18 cellular contexts compared by ENCODE assay signal in genomic region chr4:24394041-24394440, GRCh38.
A peak's percentile ranks its signal among the peaks of the same experiment; 100 is the strongest.
DNase-seq lines count a peak whose midpoint lies in the region; ATAC-seq and TF ChIP-seq lines count a peak whose summit lies in the region.
"Had no signal": no experiment of that assay in that cellular context is flagged by ENCODE, and none has a peak within 500 bp of the region (broad histone marks: within the 10 kb centered on the region; RNA-seq: fewer than 3 reads in every experiment).

No MANE protein-coding gene starts in this region.

- no peak for ATAC-seq in SK-N-SH treated with all-trans-retinoic acid at 6 μM for 48 hours
- ATAC-seq in HG02885 (IDR thresholded peaks at IDR 0.05; ENCODE audit: poor library complexity, unreplicated experiment), result no peak
- ATAC-seq: natural killer cell; psoas muscle; stimulated activated naive B cell treated with anti-CD40 and anti-IgM and Interleukin-4, amounts not matched to agents 10 μg/mL and 1 μg/mL and 100 μg/mL, for 72 hours had no signal

- TF ChIP-seq CTCF in foreskin fibroblast (IDR thresholded peaks at IDR 0.05; ENCODE audit: low read depth, low read length), result no peak

- peak; percentile 10 for DNase-seq in GM04504 (ENCODE audit: low read depth)
- DNase-seq in RPMI7951 (ENCODE audit: low read depth), result peak; percentile 14
- DNase-seq in foreskin fibroblast, result peak; percentile 2 to 30
- peak; percentile 7 for DNase-seq in skeletal muscle cell (ENCODE audit: low read depth)
- no peak for DNase-seq in GM19238 (ENCODE audit: insufficient read length, low spot score)
- DNase-seq in GOT3 (lab: John Stamatoyannopoulos, UW), result no peak
- DNase-seq: activated CD4-positive, CD25-positive, alpha-beta regulatory T cell treated with anti-CD3 and anti-CD28 coated beads, Interleukin-2, amount 50 U/mL, for 72 hours; natural killer cell; NCI-H187; NCI-H446 treated with DMSO at 0.1 percent for 48 hours; psoas muscle; SHP77; stimulated activated naive B cell treated with anti-CD40 and anti-IgM and Interleukin-4, amounts not matched to agents 10 μg/mL and 1 μg/mL and 100 μg/mL, for 72 hours; tibial artery had no signal

- H3K4me3 ChIP-seq in foreskin fibroblast (ENCODE audit: low read depth in 1 of 2, low read length in 2 of 2) (no peak overlapping the region), skeletal muscle cell (ENCODE audit: low read depth, low read length) (no peak overlapping the region)
- H3K4me3 ChIP-seq: BLaER1, HAP-1, psoas muscle, tibial artery had no signal

TF ChIP-seq in SK-N-SH treated with all-trans-retinoic acid at 6 μM for 48 hours, 23 proteins besides CTCF, POLR2A, EP300 and RAD21:
- no peak for TF ChIP-seq OSR1 (CRISPR knock-in tag; IDR thresholded peaks at IDR 0.05)
- no peak for TF ChIP-seq ARNTL (CRISPR knock-in tag; IDR thresholded peaks at IDR 0.05; ENCODE audit: borderline replicate concordance, low read depth)
- no peak for TF ChIP-seq PPARA (CRISPR knock-in tag; IDR thresholded peaks at IDR 0.05; ENCODE audit: borderline replicate concordance)
- no peak for TF ChIP-seq TCF4 (CRISPR knock-in tag; IDR thresholded peaks at IDR 0.05; ENCODE audit: borderline replicate concordance)
- no peak for TF ChIP-seq PATZ1 (CRISPR knock-in tag; IDR thresholded peaks at IDR 0.05; ENCODE audit: borderline replicate concordance)
- TF ChIP-seq TSHZ2 (CRISPR knock-in tag; IDR thresholded peaks at IDR 0.05), result no peak
- TF ChIP-seq TOX (CRISPR knock-in tag; IDR thresholded peaks at IDR 0.05; ENCODE audit: borderline replicate concordance), result no peak
- no peak for TF ChIP-seq ZNF565 (CRISPR knock-in tag; conservative IDR thresholded peaks at IDR 0.05; ENCODE audit: low read depth)
- no peak for TF ChIP-seq ISL1 (CRISPR knock-in tag; IDR thresholded peaks at IDR 0.05)
- no peak for TF ChIP-seq ZNF8 (CRISPR knock-in tag; IDR thresholded peaks at IDR 0.05)
- TF ChIP-seq BACH2 (CRISPR knock-in tag; IDR thresholded peaks at IDR 0.05; ENCODE audit: borderline replicate concordance), result no peak
- TF ChIP-seq ZFP3 (CRISPR knock-in tag; IDR thresholded peaks at IDR 0.05), result no peak
- no peak for TF ChIP-seq CSDC2 (CRISPR knock-in tag; IDR thresholded peaks at IDR 0.05)
TF ChIP-seq in SK-N-SH treated with all-trans-retinoic acid at 6 μM for 48 hours: peak in this region for 0.

Comparison
In these comparisons a context has a peak if more than half of its experiments do, and no peak if none do; other contexts are left out.
1. DNase-seq: peak in GM04504 (single experiment), RPMI7951 (single experiment), foreskin fibroblast (2 of 2) and skeletal muscle cell (single experiment); none in GM19238 (single experiment) and GOT3 (single experiment).